34 cellular contexts compared by ENCODE assay signal in genomic region chr3:71787851-71788405, GRCh38. TPM values are rescaled to one million over a fixed set of nuclear protein-coding genes. Genes with fewer than 3 reads are reported as not detected.
"Had no signal": no experiment of that assay in that cellular context is flagged by ENCODE, and none has a peak within 500 bp of the region (broad histone marks: within the 10 kb centered on the region; RNA-seq: fewer than 3 reads in every experiment).

No MANE protein-coding gene starts in this region.

- H3K4me3 Mint-ChIP-seq: activated CD4-positive, alpha-beta memory T cell treated with anti-CD3 and anti-CD28 coated beads, Interleukin-2, amount 10 ng/mL, durations not matched to agents 7 days and 5 days; activated CD4-positive, alpha-beta T cell treated with anti-CD3 and anti-CD28 coated beads for 36 hours; activated CD4-positive, alpha-beta T cell treated with anti-CD3 and anti-CD28 coated beads, Interleukin-2, amount 10 ng/mL, durations not matched to agents 7 days and 5 days; activated naive CD8-positive, alpha-beta T cell; activated T-cell treated with anti-CD3 and anti-CD28 coated beads, Interleukin-2, amount 50 U/mL, for 4 hours; activated T-helper 17 cell treated with anti-CD3 and anti-CD28 coated beads, Interleukin-2, amount 50 U/mL, for 72 hours; effector memory CD8-positive, alpha-beta T cell had no signal

- ATAC-seq: activated CD4-positive, alpha-beta T cell treated with anti-CD3 and anti-CD28 coated beads for 36 hours; activated T-cell treated with anti-CD3 and anti-CD28 coated beads, Interleukin-2, amount 50 U/mL, for 4 hours; activated T-helper 17 cell treated with anti-CD3 and anti-CD28 coated beads, Interleukin-2, amount 50 U/mL, for 72 hours; body of pancreas; effector memory CD8-positive, alpha-beta T cell; gastroesophageal sphincter; heart right ventricle had no signal

- H3K9me3 Mint-ChIP-seq: activated CD4-positive, alpha-beta memory T cell treated with anti-CD3 and anti-CD28 coated beads, Interleukin-2, amount 10 ng/mL, durations not matched to agents 7 days and 5 days; activated CD4-positive, alpha-beta T cell treated with anti-CD3 and anti-CD28 coated beads, Interleukin-2, amount 10 ng/mL, durations not matched to agents 7 days and 5 days; activated T-cell treated with anti-CD3 and anti-CD28 coated beads, Interleukin-2, amount 50 U/mL, for 4 hours; activated T-helper 17 cell treated with anti-CD3 and anti-CD28 coated beads, Interleukin-2, amount 50 U/mL, for 72 hours; effector memory CD8-positive, alpha-beta T cell had no signal

- H3K9me3 ChIP-seq: body of pancreas, esophagus squamous epithelium, gastroesophageal sphincter, heart right ventricle had no signal

- H3K27ac Mint-ChIP-seq: activated CD4-positive, alpha-beta memory T cell treated with anti-CD3 and anti-CD28 coated beads, Interleukin-2, amount 10 ng/mL, durations not matched to agents 7 days and 5 days; activated CD4-positive, alpha-beta T cell treated with anti-CD3 and anti-CD28 coated beads for 36 hours; activated CD4-positive, alpha-beta T cell treated with anti-CD3 and anti-CD28 coated beads, Interleukin-2, amount 10 ng/mL, durations not matched to agents 7 days and 5 days; activated naive CD8-positive, alpha-beta T cell; activated T-helper 17 cell treated with anti-CD3 and anti-CD28 coated beads, Interleukin-2, amount 50 U/mL, for 72 hours had no signal

- H3K27ac ChIP-seq: body of pancreas, esophagus squamous epithelium, gastroesophageal sphincter, heart right ventricle had no signal

- H3K36me3 ChIP-seq: esophagus squamous epithelium, gastroesophageal sphincter, heart right ventricle had no signal

- DNase-seq: activated CD4-positive, alpha-beta memory T cell treated with anti-CD3 and anti-CD28 coated beads, Interleukin-2, amount 10 ng/mL, durations not matched to agents 7 days and 5 days; activated CD4-positive, alpha-beta T cell treated with anti-CD3 and anti-CD28 coated beads for 36 hours; activated CD4-positive, alpha-beta T cell treated with anti-CD3 and anti-CD28 coated beads, Interleukin-2, amount 10 ng/mL, durations not matched to agents 7 days and 5 days; activated CD4-positive, alpha-beta T cell treated with anti-CD3 and anti-CD28 coated beads, Interleukin-2, amount 50 U/mL, for 4 hours; activated CD4-positive, CD25-positive, alpha-beta regulatory T cell; activated CD4-positive, CD25-positive, alpha-beta regulatory T cell treated with anti-CD3 and anti-CD28 coated beads, Interleukin-2, amount 50 U/mL, for 72 hours; activated CD8-positive, alpha-beta memory T cell treated with anti-CD3 and anti-CD28 coated beads for 24 hours; activated effector memory CD4-positive, alpha-beta T cell treated with Interleukin-2 at 50 U/mL for 16 hours; activated gamma-delta T cell treated with Interleukin-2 at 50 U/mL for 16 hours; activated naive CD4-positive, alpha-beta T cell treated with anti-CD3 and anti-CD28 coated beads, Interleukin-2, amount 50 U/mL, for 16 hours; activated naive CD4-positive, alpha-beta T cell treated with Interleukin-2 at 50 U/mL for 16 hours; activated T-cell treated with anti-CD3 and anti-CD28 coated beads, Interleukin-2, amount 50 U/mL, for 4 hours; amniotic stem cell; aorta; body of pancreas; caudate nucleus; cortex of kidney; dermis blood vessel endothelial cell; effector CD4-positive, alpha-beta T cell; effector memory CD8-positive, alpha-beta T cell; erythroblast; esophagus squamous epithelium; foreskin melanocyte; heart right ventricle; T-helper 2 cell had no signal

- H3K4me3 ChIP-seq: body of pancreas, esophagus squamous epithelium, gastroesophageal sphincter, heart right ventricle had no signal

- H3K36me3 Mint-ChIP-seq: activated naive CD8-positive, alpha-beta T cell had no signal

- FAIRE-seq: colon had no signal

RNA-seq across cellular contexts. Expression of gene PROK2, which starts 3.0 kb away (rescaled TPM):
- total RNA-seq: body of pancreas; chondrocyte; dermis blood vessel endothelial cell; fibroblast of lung; fibroblast of villous mesenchyme; glomerular endothelial cell; T-helper 1 cell treated with Interleukin-12 subunit alpha and Interleukin-12 subunit beta and Interleukin-4 antibody, amounts not matched to agents 30 ng/mL and 1 ng/mL, for 36 hours had no signal
- polyA plus RNA-seq: fibroblast of lung had no signal

RNA-seq across cellular contexts. Expression of gene GPR27, which starts 34.3 kb away (rescaled TPM):
- total RNA-seq: dermis blood vessel endothelial cell, fibroblast of lung, fibroblast of villous mesenchyme, glomerular endothelial cell had no signal
- polyA plus RNA-seq: fibroblast of lung had no signal
